15 cellular contexts compared by ENCODE assay signal in genomic region chr19:16876904-16877361, GRCh38. TPM values are rescaled to one million over a fixed set of nuclear protein-coding genes. Genes with fewer than 3 reads are reported as not detected.
A peak's percentile ranks its signal among the peaks of the same experiment; 100 is the strongest.
DNase-seq lines count a peak whose midpoint lies in the region; TF ChIP-seq lines count a peak whose summit lies in the region.
"Had no signal": no experiment of that assay in that cellular context is flagged by ENCODE, and none has a peak within 500 bp of the region (broad histone marks: within the 10 kb centered on the region; RNA-seq: fewer than 3 reads in every experiment).

No MANE protein-coding gene starts in this region.

- H3K4me1 ChIP-seq in BLaER1 treated with 17β-estradiol and CSF1 and Interleukin-3, amounts not matched to agents 10 nM and 100 nM: peaks cover 23 to 63% (median 58%) of the 10 kb centered on the region in 10 experiments

- peaks cover 22 to 31% (median 24%) of the 10 kb centered on the region in 11 experiments for H3K9me3 ChIP-seq in BLaER1 treated with 17β-estradiol and CSF1 and Interleukin-3, amounts not matched to agents 10 nM and 100 nM (replicated peaks in 1 of 11)

- peak overlapping the region in 8 of 11 experiments; percentile 18 to 78 (median 68); a peak in 15 of 22 replicates for H3K9ac ChIP-seq in BLaER1 treated with 17β-estradiol and CSF1 and Interleukin-3, amounts not matched to agents 10 nM and 100 nM

- peak; percentile 69 for DNase-seq in NB4 (ENCODE audit: low read depth)
- peak; percentile 46 for DNase-seq in brain microvascular endothelial cell
- peak; percentile 83 for DNase-seq in myocyte (ENCODE audit: low read depth)
- DNase-seq in NCI-H146 (lab: John Stamatoyannopoulos, UW): no peak
- no peak for DNase-seq in middle frontal gyrus (ENCODE audit: extremely low spot score, low spot score)
- DNase-seq in type B pancreatic cell (ENCODE audit: extremely low spot score, unreplicated experiment): no peak
- no peak for DNase-seq in NCI-H2171 (lab: John Stamatoyannopoulos, UW)
- DNase-seq: activated CD4-positive, alpha-beta T cell treated with anti-CD3 and anti-CD28 coated beads for 48 hours; DMS79; NCI-H2029; NK-92 treated with Interleukin-12 subunit alpha and Interleukin-12 subunit beta, amount 100 ng/mL, for 24 hours had no signal

- in situ Hi-C loops in brain microvascular endothelial cell (cut with HindIII; ENCODE audit: low pct_ligation_motif_present, low sequenced_read_pairs): no loop called here

- H4K20me1 ChIP-seq in BLaER1 treated with 17β-estradiol and CSF1 and Interleukin-3, amounts not matched to agents 10 nM and 100 nM: peaks cover 5 to 65% (median 49%) of the 10 kb centered on the region in 11 experiments; a peak in 20 of 22 replicates

- H3K27ac ChIP-seq in BLaER1 treated with 17β-estradiol and CSF1 and Interleukin-3, amounts not matched to agents 10 nM and 100 nM: peak overlapping the region in 9 of 11 experiments; percentile 29 to 91 (median 78); a peak in 18 of 22 replicates
- no peak overlapping the region for H3K27ac ChIP-seq in brain microvascular endothelial cell

- H3K27me3 Mint-ChIP-seq in type B pancreatic cell: no peaks in the 10 kb centered on the region

- H3K9me3 Mint-ChIP-seq in type B pancreatic cell: peaks cover 2% of the 10 kb centered on the region

- H3K4me1 Mint-ChIP-seq in type B pancreatic cell (ENCODE audit: unreplicated experiment): no peaks in the 10 kb centered on the region
- H3K4me1 Mint-ChIP-seq: brain had no signal

- peak overlapping the region; percentile 73 to 95 (median 89) for H3K4me2 ChIP-seq in BLaER1 treated with 17β-estradiol and CSF1 and Interleukin-3, amounts not matched to agents 10 nM and 100 nM

- H3K36me3 Mint-ChIP-seq in type B pancreatic cell: peaks cover 23% of the 10 kb centered on the region

- no peak for TF ChIP-seq POLR2A in NB4 (IDR thresholded peaks at IDR 0.05; ENCODE audit: extremely low read depth, insufficient read length)

- peak overlapping the region in 7 of 10 experiments; percentile 3 to 31 (median 20); a peak in 5 of 20 replicates for H3K4me3 ChIP-seq in BLaER1 treated with 17β-estradiol and CSF1 and Interleukin-3, amounts not matched to agents 10 nM and 100 nM
- H3K4me3 ChIP-seq in NB4 (ENCODE audit: low read depth, low read length) (no peak overlapping the region), brain microvascular endothelial cell (ENCODE audit: low read depth, low read length) (no peak overlapping the region)

- H3K4me3 Mint-ChIP-seq in type B pancreatic cell: no peak overlapping the region
- H3K4me3 Mint-ChIP-seq: activated T-helper 1 cell treated with anti-CD3 and anti-CD28 coated beads, Interleukin-12 subunit alpha, Interleukin-12 subunit beta, Interleukin-2, Interleukin-4 antibody, amounts not matched to agents 30 ng/mL and 10 ng/mL and 1 ng/mL, durations not matched to agents 14 hours and 24 hours and 36 hours; brain had no signal

- H3K27ac Mint-ChIP-seq in type B pancreatic cell: no peak overlapping the region
- H3K27ac Mint-ChIP-seq: activated T-helper 1 cell treated with anti-CD3 and anti-CD28 coated beads, Interleukin-12 subunit alpha, Interleukin-12 subunit beta, Interleukin-2, Interleukin-4 antibody, amounts not matched to agents 30 ng/mL and 10 ng/mL and 1 ng/mL, durations not matched to agents 14 hours and 24 hours and 36 hours had no signal

- peaks cover 70 to 87% (median 78%) of the 10 kb centered on the region in 11 experiments for H3K36me3 ChIP-seq in BLaER1 treated with 17β-estradiol and CSF1 and Interleukin-3, amounts not matched to agents 10 nM and 100 nM
- peaks cover 59% of the 10 kb centered on the region for H3K36me3 ChIP-seq in brain microvascular endothelial cell (replicated peaks)

- H3K27me3 ChIP-seq in BLaER1 treated with 17β-estradiol and CSF1 and Interleukin-3, amounts not matched to agents 10 nM and 100 nM: peaks cover 0 to 4% (median 0%) of the 10 kb centered on the region in 11 experiments; a peak in 1 of 22 replicates
- no peaks in the 10 kb centered on the region for H3K27me3 ChIP-seq in brain microvascular endothelial cell (replicated peaks)

- TF ChIP-seq CTCF in NB4 (IDR thresholded peaks at IDR 0.05; ENCODE audit: low read depth, low read length): no peak
- TF ChIP-seq CTCF in brain microvascular endothelial cell (IDR thresholded peaks at IDR 0.05; ENCODE audit: low read depth, low read length, missing control alignments): no peak
- TF ChIP-seq CTCF in type B pancreatic cell (conservative IDR thresholded peaks at IDR 0.05): no peak

RNA-seq across cellular contexts. Expression of gene F2RL3, which starts 11.9 kb away (rescaled TPM):
- not detected in 2 replicates for total RNA-seq in myocyte
- polyA plus RNA-seq in myocyte (2012): not detected
- not detected in 2 replicates for total RNA-seq in type B pancreatic cell (ENCODE audit: low replicate concordance)
- total RNA-seq: activated T-helper 1 cell treated with anti-CD3 and anti-CD28 coated beads, Interleukin-12 subunit alpha, Interleukin-12 subunit beta, Interleukin-2, Interleukin-4 antibody, amounts not matched to agents 30 ng/mL and 10 ng/mL and 1 ng/mL, durations not matched to agents 14 hours and 24 hours and 36 hours; epithelial cell of proximal tubule had no signal

RNA-seq across cellular contexts. Expression of gene SIN3B, which starts 47.7 kb away (rescaled TPM):
- total RNA-seq in myocyte (19.8 and 22.2 TPM in 2 replicates), type B pancreatic cell (ENCODE audit: low replicate concordance) (58.9 and 71.2 TPM in 2 replicates)
- 35.5 TPM for polyA plus RNA-seq in myocyte (2012)

Comparison
In these comparisons a context has a peak if more than half of its experiments do, and no peak if none do; other contexts are left out.
1. H3K4me3 ChIP-seq: peak in BLaER1 treated with 17β-estradiol and CSF1 and Interleukin-3, amounts not matched to agents 10 nM and 100 nM (7 of 10); none in NB4 (single experiment) and brain microvascular endothelial cell (single experiment).
2. DNase-seq: peak in NB4 (single experiment), brain microvascular endothelial cell (single experiment) and myocyte (single experiment); none in NCI-H146 (single experiment), middle frontal gyrus (single experiment), type B pancreatic cell (single experiment) and NCI-H2171 (single experiment).